ENCODE assay signal across 8 cellular contexts in the genomic region with DNA sequence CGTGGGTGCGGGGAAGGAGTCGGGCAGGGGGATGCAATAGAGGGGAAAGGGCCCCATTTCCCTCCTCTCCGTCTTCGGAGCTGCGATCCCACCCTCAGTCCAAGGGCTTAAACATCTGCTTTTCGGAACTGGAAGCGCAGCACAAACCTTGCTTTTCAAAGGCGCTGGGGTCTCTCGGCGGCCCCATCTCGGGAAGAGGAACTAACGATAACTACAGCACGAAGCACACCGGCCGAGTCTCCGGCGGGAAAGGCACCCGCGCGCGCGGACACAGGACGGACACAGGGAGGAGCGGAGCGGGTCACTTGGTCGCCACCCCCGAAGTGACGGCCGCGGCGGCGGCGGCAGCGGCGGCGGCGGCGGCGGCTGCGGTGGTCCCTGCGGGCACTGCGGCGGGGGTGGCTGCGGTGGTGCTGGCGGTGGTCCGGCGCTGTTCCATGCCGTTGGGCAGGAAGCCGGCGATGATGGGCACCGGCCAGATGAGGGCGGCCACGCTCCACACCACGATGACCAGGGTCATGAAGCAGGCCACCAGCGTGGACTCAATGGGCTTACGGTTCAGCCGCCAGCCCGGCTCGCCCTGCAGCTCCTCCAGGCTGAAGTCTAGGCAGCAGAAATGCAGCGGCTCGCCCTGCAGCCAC. TPM values are rescaled to one million over a fixed set of nuclear protein-coding genes. Genes with fewer than 3 reads are reported as not detected.
DNase-seq lines count a peak whose midpoint lies in the region; ATAC-seq and TF ChIP-seq lines count a peak whose summit lies in the region.

No MANE protein-coding gene starts in this region.

- TF ChIP-seq CTCF in CD8-positive, alpha-beta T cell (IDR thresholded peaks at IDR 0.05) = no peak
- peak; percentile 40 to 70 (median 51) for TF ChIP-seq CTCF in gastrocnemius medialis (IDR thresholded peaks at IDR 0.05 in 4 of 5, conservative IDR thresholded peaks at IDR 0.05 in 1 of 5)

- H3K9me3 Mint-ChIP-seq in CD8-positive, alpha-beta T cell = no peaks in the 10 kb centered on the region

- H3K4me3 Mint-ChIP-seq in CD8-positive, alpha-beta T cell = peak overlapping the region; percentile 80

- no peaks in the 10 kb centered on the region for H3K36me3 Mint-ChIP-seq in CD8-positive, alpha-beta T cell

- no peak overlapping the region for H3K27ac ChIP-seq in CD8-positive, alpha-beta T cell (ENCODE audit: low read depth, low read length)
- H3K27ac ChIP-seq in caudate nucleus (ENCODE audit: low read depth, low read length) (peak overlapping the region; percentile 16), gastrocnemius medialis (no peak overlapping the region)

- in situ Hi-C loops in SK-MEL-5 (cut with HindIII; ENCODE audit: low pct_unique_long_range_greater_than_20kb, low sequenced_read_pairs) = no loop called here
- in situ Hi-C loops in gastrocnemius medialis (cut with MboI; ENCODE audit: low sequenced_read_pairs in 4 of 4) = loop anchor here (10.0 to 25.0 kb wide), 3 partner anchors 262 to 437 kb away; no protein-coding TSS in a partner anchor

- no peak for ATAC-seq in CD8-positive, alpha-beta T cell
- ATAC-seq in gastrocnemius medialis (peak; percentile 79 to 83), HG03097 (IDR thresholded peaks at IDR 0.05; ENCODE audit: low FRiP score, unreplicated experiment) (no peak)

- TF ChIP-seq POLR2A in gastrocnemius medialis (IDR thresholded peaks at IDR 0.05) = no peak

- no peaks in the 10 kb centered on the region for H3K9me3 ChIP-seq in CD8-positive, alpha-beta T cell (ENCODE audit: low read length)
- no peaks in the 10 kb centered on the region for H3K9me3 ChIP-seq in gastrocnemius medialis

- H3K27ac Mint-ChIP-seq in CD8-positive, alpha-beta T cell = no peak overlapping the region

- peaks cover 8% of the 10 kb centered on the region for H3K4me1 ChIP-seq in CD8-positive, alpha-beta T cell (ENCODE audit: insufficient read depth, low read length)
- peaks cover 3 to 11% of the 10 kb centered on the region in 2 donors for H3K4me1 ChIP-seq in gastrocnemius medialis

- POLR2A ChIA-PET in CD8-positive, alpha-beta T cell (lab: Charles Lee) = no interaction called here

- no peaks in the 10 kb centered on the region for H3K36me3 ChIP-seq in CD8-positive, alpha-beta T cell (ENCODE audit: insufficient read depth, low read length)
- no peaks in the 10 kb centered on the region for H3K36me3 ChIP-seq in gastrocnemius medialis

- CTCF ChIA-PET in CD8-positive, alpha-beta T cell (lab: Charles Lee) = interaction anchor here (1.2 to 3.2 kb wide), 4 partner anchors 9 to 187 kb away, joined by 4 to 23 read pairs (median 4); no protein-coding TSS in a partner anchor

- peaks cover 22% of the 10 kb centered on the region for H3K27me3 ChIP-seq in CD8-positive, alpha-beta T cell (ENCODE audit: insufficient read depth, low read length)
- peaks cover 0 to 4% (median 0%) of the 10 kb centered on the region in 3 donors for H3K27me3 ChIP-seq in gastrocnemius medialis

- intact Hi-C loops in CD8-positive, alpha-beta T cell (cut with DNase I, micrococcal nuclease) = loop anchor here in 1 of 2 experiments (5.0 kb wide), 1 partner anchor 1327 kb away; no protein-coding TSS in a partner anchor
- intact Hi-C loops in gastrocnemius medialis (cut with DNase I; ENCODE audit: low total_unique reads) = loop anchor here (10.0 kb wide), 1 partner anchor 440 kb away; no protein-coding TSS in a partner anchor

- H3K4me3 ChIP-seq in CD8-positive, alpha-beta T cell (ENCODE audit: low read depth, low read length) = no peak overlapping the region
- peak overlapping the region; percentile 36 to 60 (median 49) for H3K4me3 ChIP-seq in gastrocnemius medialis

- peak in 2 of 7 experiments; percentile 9 to 50 for DNase-seq in CD8-positive, alpha-beta T cell
- peak; percentile 23 for DNase-seq in GM19238 (ENCODE audit: insufficient read length, low spot score)
- DNase-seq in HT1080 (ENCODE audit: low read depth) = peak; percentile 67
- DNase-seq in SK-MEL-5 (ENCODE audit: low read depth, low spot score) = peak; percentile 83
- peak in 55 of 61 donors; percentile 8 to 74 (median 45) for DNase-seq in caudate nucleus (lab: John Stamatoyannopoulos, UW)
- DNase-seq in inferior parietal cortex (ENCODE audit: extremely low spot score) = peak; percentile 69
- DNase-seq in gastrocnemius medialis = peak; percentile 59 to 69

- H3K27me3 Mint-ChIP-seq in CD8-positive, alpha-beta T cell (ENCODE audit: low read depth) = peaks cover 64% of the 10 kb centered on the region

- peaks cover 11% of the 10 kb centered on the region for H3K4me1 Mint-ChIP-seq in CD8-positive, alpha-beta T cell (ENCODE audit: low read depth)

RNA-seq across cellular contexts. Expression of gene TMEM158, which starts 1.1 kb away (rescaled TPM):
- not detected for total RNA-seq in CD8-positive, alpha-beta T cell
- 248 and 364 TPM in 2 replicates for total RNA-seq in HT1080 (2014; rRNA removed; shearing (Covaris generic))
- 419 and 467 TPM in 2 replicates for polyA plus RNA-seq in HT1080 (2015; cell fraction: cytosol; rRNA removed)
- polyA plus RNA-seq in HT1080 (2015; cell fraction: nucleus; rRNA removed) = 122 and 123 TPM in 2 replicates
- total RNA-seq in SK-MEL-5 (2014; rRNA removed; shearing (Covaris generic)) = 2.7 and 4.2 TPM in 2 replicates
- 19.2 and 22.2 TPM in 2 replicates for polyA plus RNA-seq in SK-MEL-5 (2015; cell fraction: cytosol; rRNA removed)
- polyA plus RNA-seq in SK-MEL-5 (2015; cell fraction: nucleus; rRNA removed) = 2.8 and 6.6 TPM in 2 replicates
- total RNA-seq in gastrocnemius medialis = 1 to 10 TPM in 2 of 4 donors, under 1 TPM in 2; 0.31 to 3.8 (median 1.1) TPM

Comparison
In these comparisons a context has a peak if more than half of its experiments do, and no peak if none do; other contexts are left out.
1. ATAC-seq: peak in gastrocnemius medialis (2 of 2); none in CD8-positive, alpha-beta T cell (single experiment) and HG03097 (single experiment).
2. RNA of gene TMEM158, which starts 1.1 kb away (total RNA-seq): 248 to 364 TPM in HT1080; 2.7 to 4.2 TPM in SK-MEL-5, 0.31 to 3.8 TPM in gastrocnemius medialis and not detected in CD8-positive, alpha-beta T cell; every median in the first group is over 10 times any median in the second.